Comparison of ENCODE assay signal across 21 cellular contexts in the genomic region with DNA sequence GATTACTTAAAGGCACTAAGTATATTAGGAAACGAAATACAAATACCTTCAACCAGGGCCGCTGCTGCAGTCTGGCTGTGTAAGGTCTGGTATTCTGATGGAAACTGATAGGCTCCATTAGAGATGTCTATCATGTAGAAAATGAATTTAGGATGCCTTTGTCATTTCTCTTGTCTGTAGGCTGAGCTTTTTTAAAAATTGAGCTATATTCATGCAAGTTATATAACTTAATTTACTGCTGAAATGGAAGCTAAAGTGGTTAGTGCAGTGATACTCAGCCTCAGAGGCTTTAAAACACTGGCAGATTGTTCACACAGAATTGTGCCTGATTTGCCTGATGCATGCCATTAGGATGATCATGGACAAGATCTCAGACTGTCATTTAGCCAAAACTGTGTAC.
DNase-seq lines count a peak whose midpoint lies in the region; ATAC-seq and TF ChIP-seq lines count a peak whose summit lies in the region.
"Had no signal": no experiment of that assay in that cellular context is flagged by ENCODE, and none has a peak within 500 bp of the region (broad histone marks: within the 10 kb centered on the region; RNA-seq: fewer than 3 reads in every experiment).

No MANE protein-coding gene starts in this region.

- no peaks in the 10 kb centered on the region for H3K79me2 ChIP-seq in trophoblast cell (ENCODE audit: control insufficient read depth, insufficient read depth, low read length, poor library complexity)

- H3K4me1 ChIP-seq in trophoblast cell (ENCODE audit: control insufficient read depth in 1 of 2, insufficient read depth in 2 of 2, low read length in 2 of 2) (no peaks in the 10 kb centered on the region), tibial artery (no peaks in the 10 kb centered on the region)
- H3K4me1 ChIP-seq: A549 had no signal

- no peak overlapping the region for H2BK5ac ChIP-seq in trophoblast cell (ENCODE audit: low read depth, low read length, poor library complexity)

- DNase-seq in SK-N-DZ (ENCODE audit: low spot score) (peak; percentile 98), medulla oblongata (ENCODE audit: extremely low spot score) (peak; percentile 36), trophoblast cell (peak; percentile 16 to 68), superior temporal gyrus (ENCODE audit: extremely low spot score) (peak; percentile 65), RWPE1 (ENCODE audit: low spot score) (no peak), tibial artery (no peak)
- DNase-seq: 8988T; ACHN; AML-193; C1 segment of cervical spinal cord; Calu3; CD4-positive, alpha-beta memory T cell; COR-L47; DMS53; DMS79 treated with DMSO at 0.1 percent for 48 hours; GF-D8; GM23248; H9; HFFc6 had no signal

- H3K4ac ChIP-seq in trophoblast cell (ENCODE audit: low read depth, low read length), result no peak overlapping the region

- H4K12ac ChIP-seq in trophoblast cell (ENCODE audit: low read depth, low read length), result no peak overlapping the region

- no peak overlapping the region for H4K91ac ChIP-seq in trophoblast cell (ENCODE audit: low read depth, low read length)

- no CpG with 5 or more reads among the region's 2 CpGs for WGBS in trophoblast cell (ENCODE audit: extremely low coverage, insufficient coverage, insufficient read length)

- H3K4me3 ChIP-seq in trophoblast cell (ENCODE audit: low read depth, low read length), result no peak overlapping the region
- H3K4me3 ChIP-seq in tibial artery, result no peak overlapping the region
- H3K4me3 ChIP-seq: A549, GM23248 had no signal

- no peaks in the 10 kb centered on the region for H3K36me3 ChIP-seq in trophoblast cell (ENCODE audit: control insufficient read depth in 1 of 2, insufficient read depth in 2 of 2, low read length in 2 of 2)
- H3K36me3 ChIP-seq in tibial artery, result no peaks in the 10 kb centered on the region

- H3K9ac ChIP-seq in trophoblast cell (ENCODE audit: low read length), result no peak overlapping the region
- H3K9ac ChIP-seq: GM23248 had no signal

- POLR2A ChIA-PET in RWPE1 (lab: Yijun Ruan, JAX; ENCODE audit: low non-redundant PET), result no interaction called here

- CTCF ChIA-PET in RWPE1 (lab: Yijun Ruan, JAX), result interaction anchor here (0.6 kb wide), 1 partner anchor 21 kb away, joined by 3 read pairs; no protein-coding TSS in a partner anchor

- H3K27ac ChIP-seq in trophoblast cell (ENCODE audit: low read depth, low read length) (no peak overlapping the region), RWPE1 (no peak overlapping the region), tibial artery (no peak overlapping the region)
- H3K27ac ChIP-seq: A549, GM23248 had no signal

- H3K9me3 ChIP-seq in trophoblast cell (ENCODE audit: insufficient read depth, low read depth, low read length) (no peaks in the 10 kb centered on the region), tibial artery (no peaks in the 10 kb centered on the region)
- H3K9me3 ChIP-seq: A549 had no signal

- ATAC-seq in GM19395 (IDR thresholded peaks at IDR 0.05; ENCODE audit: unreplicated experiment), result no peak
- ATAC-seq: A549 had no signal

- H3K79me1 ChIP-seq in trophoblast cell (ENCODE audit: low read length), result no peaks in the 10 kb centered on the region

- no peak overlapping the region for H2AK5ac ChIP-seq in trophoblast cell (ENCODE audit: low read length)

- no peak overlapping the region for H3K23ac ChIP-seq in trophoblast cell (ENCODE audit: low read length)

- intact Hi-C loops in tibial artery (cut with DNase I; ENCODE audit: low total_unique reads), result no loop called here

- H3K27me3 ChIP-seq in trophoblast cell (ENCODE audit: insufficient read depth, low read length) (no peaks in the 10 kb centered on the region), tibial artery (no peaks in the 10 kb centered on the region)

- no peak overlapping the region for H4K8ac ChIP-seq in trophoblast cell (ENCODE audit: low read depth, low read length)

- H3K14ac ChIP-seq in trophoblast cell (ENCODE audit: low read length), result no peak overlapping the region

- TF ChIP-seq CTCF in RWPE1 (conservative IDR thresholded peaks at IDR 0.05; ENCODE audit: low read depth) (no peak), tibial artery (IDR thresholded peaks at IDR 0.05) (no peak)

- no peak overlapping the region for H3K4me2 ChIP-seq in trophoblast cell (ENCODE audit: low read length)
- H3K4me2 ChIP-seq: A549 had no signal

- no peak overlapping the region for H2BK120ac ChIP-seq in trophoblast cell (ENCODE audit: insufficient read depth, low read length, poor library complexity)

- H3K18ac ChIP-seq in trophoblast cell (ENCODE audit: low read length), result no peak overlapping the region

- H2AFZ ChIP-seq in trophoblast cell (ENCODE audit: insufficient read depth, low read length, poor library complexity), result no peak overlapping the region
- H2AFZ ChIP-seq: GM23248 had no signal

- H2BK12ac ChIP-seq in trophoblast cell (ENCODE audit: low read length), result no peak overlapping the region

Comparison
In these comparisons a context has a peak if more than half of its experiments do, and no peak if none do; other contexts are left out.
1. DNase-seq: peak in SK-N-DZ (single experiment), medulla oblongata (single experiment), trophoblast cell (2 of 2) and superior temporal gyrus (single experiment); none in RWPE1 (single experiment) and tibial artery (0 of 2).